8 cellular contexts compared by ENCODE assay signal in genomic region chr14:101875726-101876268, GRCh38.
DNase-seq lines count a peak whose midpoint lies in the region; ATAC-seq and TF ChIP-seq lines count a peak whose summit lies in the region.

No MANE protein-coding gene starts in this region.

- H3K27ac Mint-ChIP-seq in CD4-positive, CD25-positive, alpha-beta regulatory T cell, result peak overlapping the region; percentile 88 to 99 (median 94)
- no peak overlapping the region for H3K27ac Mint-ChIP-seq in H9

- H3T11ph ChIP-seq in H9 (ENCODE audit: low read length), result no peak overlapping the region

- no peaks in the 10 kb centered on the region for H3K79me2 ChIP-seq in H9 (ENCODE audit: insufficient read depth, low read length)

- no peaks in the 10 kb centered on the region for H3K9me3 Mint-ChIP-seq in CD4-positive, CD25-positive, alpha-beta regulatory T cell
- no peaks in the 10 kb centered on the region for H3K9me3 Mint-ChIP-seq in H9

- no peak overlapping the region for H2BK20ac ChIP-seq in H9 (ENCODE audit: low read depth, low read length, poor library complexity, severe bottlenecking)

- no peak overlapping the region for H4K5ac ChIP-seq in H9 (ENCODE audit: insufficient read length, low read depth, low read length)

- no peak overlapping the region for H2BK120ac ChIP-seq in H9 (ENCODE audit: low read depth, low read length, poor library complexity, severe bottlenecking)

- H3K36me3 ChIP-seq in CD4-positive, CD25-positive, alpha-beta regulatory T cell (ENCODE audit: control insufficient read depth, insufficient read depth, low read length), result peaks cover 24% of the 10 kb centered on the region
- H3K36me3 ChIP-seq in KOPT-K1 (ENCODE audit: insufficient read depth, low read length) (peaks cover 17% of the 10 kb centered on the region; the same call in 1 of the 2 replicates), brain microvascular endothelial cell (replicated peaks) (no peaks in the 10 kb centered on the region)

- H3K23ac ChIP-seq in H9 (ENCODE audit: insufficient read length, low read depth, low read length), result no peak overlapping the region

- no peak for DNase-seq in CD4-positive, CD25-positive, alpha-beta regulatory T cell
- peak; percentile 10 for DNase-seq in fibroblast of mammary gland (ENCODE audit: low read depth)
- no peak for DNase-seq in brain microvascular endothelial cell
- no peak for DNase-seq in GF-D8 (lab: John Stamatoyannopoulos, UW)
- DNase-seq in H9, result no peak
- DNase-seq in GM13976 (ENCODE audit: low spot score), result no peak

- H3K4ac ChIP-seq in H9 (ENCODE audit: low read depth, low read length), result no peak overlapping the region

- H3K4me2 ChIP-seq in H9 (ENCODE audit: insufficient read depth, insufficient read length, low read length), result no peak overlapping the region

- no peak overlapping the region for H3K9ac ChIP-seq in H9 (ENCODE audit: extremely low read depth, insufficient read length, low read length)

- H3K18ac ChIP-seq in H9 (ENCODE audit: insufficient read length, low read depth, low read length), result no peak overlapping the region

- no peak overlapping the region for H3K14ac ChIP-seq in H9 (ENCODE audit: insufficient read depth, low read length)

- peak overlapping the region; percentile 91 for H3K27ac ChIP-seq in CD4-positive, CD25-positive, alpha-beta regulatory T cell (ENCODE audit: insufficient read depth, low read length, poor library complexity, severe bottlenecking)
- H3K27ac ChIP-seq in KOPT-K1 (ENCODE audit: low read depth, low read length, poor library complexity, severe bottlenecking) (peak overlapping the region; percentile 67), brain microvascular endothelial cell (no peak overlapping the region), H9 (ENCODE audit: insufficient read length, low read depth, low read length) (no peak overlapping the region)

- H3K4me3 Mint-ChIP-seq in CD4-positive, CD25-positive, alpha-beta regulatory T cell, result peak overlapping the region; percentile 48 to 87 (median 80)
- no peak overlapping the region for H3K4me3 Mint-ChIP-seq in H9

- H3K27me3 ChIP-seq in CD4-positive, CD25-positive, alpha-beta regulatory T cell (ENCODE audit: control insufficient read depth, insufficient read depth, low read length), result no peaks in the 10 kb centered on the region
- H3K27me3 ChIP-seq in brain microvascular endothelial cell (replicated peaks) (no peaks in the 10 kb centered on the region), H9 (ENCODE audit: insufficient read depth, low read length) (no peaks in the 10 kb centered on the region)

- TF ChIP-seq CTCF in fibroblast of mammary gland (conservative IDR thresholded peaks at IDR 0.05; ENCODE audit: control insufficient read depth, insufficient read depth, low read depth, low read length) (no peak), brain microvascular endothelial cell (IDR thresholded peaks at IDR 0.05; ENCODE audit: low read depth, low read length, missing control alignments) (no peak), H9 (conservative IDR thresholded peaks at IDR 0.05) (no peak), GM13976 (IDR thresholded peaks at IDR 0.05; ENCODE audit: borderline replicate concordance, control extremely low read depth, extremely low read depth, insufficient read depth, missing control alignments) (no peak)

- WGBS in H9 (ENCODE audit: extremely low coverage, insufficient read length, low lambda C conversion rate), result no CpG with 5 or more reads among the region's 6 CpGs

- no peak overlapping the region for H2BK15ac ChIP-seq in H9 (ENCODE audit: low read depth, low read length)

- H2BK5ac ChIP-seq in H9 (ENCODE audit: insufficient read length, low read length), result no peak overlapping the region

- ATAC-seq in CD4-positive, CD25-positive, alpha-beta regulatory T cell (ENCODE audit: low read depth in 2 of 2), result no peak
- peak; percentile 16 for ATAC-seq in GM21360 (IDR thresholded peaks at IDR 0.05; ENCODE audit: unreplicated experiment)

- no peak overlapping the region for H4K91ac ChIP-seq in H9 (ENCODE audit: insufficient read length, low read depth, low read length)

- peaks cover 2% of the 10 kb centered on the region for H3K79me1 ChIP-seq in H9 (ENCODE audit: insufficient read depth, low read depth, low read length, poor library complexity, severe bottlenecking)

- H4K20me1 ChIP-seq in H9 (ENCODE audit: control insufficient read depth, insufficient read depth, insufficient read length), result no peaks in the 10 kb centered on the region

- H4K8ac ChIP-seq in H9 (replicated peaks; ENCODE audit: insufficient read length, low read depth, low read length), result no peak overlapping the region

- H3K4me1 ChIP-seq in CD4-positive, CD25-positive, alpha-beta regulatory T cell (ENCODE audit: control insufficient read depth, insufficient read depth, low read length, poor library complexity, severe bottlenecking), result peaks cover 63% of the 10 kb centered on the region
- H3K4me1 ChIP-seq in H9 (ENCODE audit: insufficient read depth, low read length), result no peaks in the 10 kb centered on the region; the same call in 1 of the 2 replicates

- H2BK12ac ChIP-seq in H9 (ENCODE audit: insufficient read length, low read depth, low read length), result no peak overlapping the region

- H3K56ac ChIP-seq in H9 (ENCODE audit: insufficient read length, low read depth, low read length), result no peak overlapping the region

- H3K36me3 Mint-ChIP-seq in CD4-positive, CD25-positive, alpha-beta regulatory T cell, result peaks cover 20% of the 10 kb centered on the region
- no peaks in the 10 kb centered on the region; a peak in 1 of 7 replicates for H3K36me3 Mint-ChIP-seq in H9 (ENCODE audit: insufficient read depth in 1 of 3, low read depth in 3 of 3)

- H2AK5ac ChIP-seq in H9 (ENCODE audit: insufficient read length, low read length), result no peak overlapping the region

- no peaks in the 10 kb centered on the region for H3K9me3 ChIP-seq in CD4-positive, CD25-positive, alpha-beta regulatory T cell (ENCODE audit: control insufficient read depth in 2 of 2, low read length in 2 of 2)
- H3K9me3 ChIP-seq in KOPT-K1 (ENCODE audit: insufficient read depth, low read length, poor library complexity, severe bottlenecking) (no peaks in the 10 kb centered on the region), H9 (ENCODE audit: control insufficient read depth, low read depth, low read length) (no peaks in the 10 kb centered on the region)

- H3K27me3 Mint-ChIP-seq in CD4-positive, CD25-positive, alpha-beta regulatory T cell, result no peaks in the 10 kb centered on the region
- H3K27me3 Mint-ChIP-seq in H9 (ENCODE audit: low read depth), result no peaks in the 10 kb centered on the region

- no peak overlapping the region for H2AFZ ChIP-seq in H9 (ENCODE audit: low read length)

- H3K4me3 ChIP-seq in CD4-positive, CD25-positive, alpha-beta regulatory T cell (ENCODE audit: low read depth, low read length), result peak overlapping the region; percentile 78
- H3K4me3 ChIP-seq in fibroblast of mammary gland (ENCODE audit: control insufficient read depth, low read depth, low read length) (no peak overlapping the region), brain microvascular endothelial cell (ENCODE audit: low read depth, low read length) (no peak overlapping the region)

- H3K4me1 Mint-ChIP-seq in CD4-positive, CD25-positive, alpha-beta regulatory T cell, result peaks cover 38 to 93% (median 76%) of the 10 kb centered on the region in 4 donors
- H3K4me1 Mint-ChIP-seq in H9, result peaks cover 0 to 2% of the 10 kb centered on the region in 2 experiments; a peak in 1 of 4 replicates

- in situ Hi-C loops in brain microvascular endothelial cell (cut with HindIII; ENCODE audit: low pct_ligation_motif_present, low sequenced_read_pairs) (no loop called here), GM13976 (cut with MboI; ENCODE audit: low sequenced_read_pairs, unreplicated experiment) (no loop called here)

- H3K23me2 ChIP-seq in H9 (ENCODE audit: insufficient read length, low read depth, low read length, poor library complexity, severe bottlenecking), result no peaks in the 10 kb centered on the region

Comparison
In these comparisons a context has a peak if more than half of its experiments do, and no peak if none do; other contexts are left out.
1. H3K27ac ChIP-seq: peak in CD4-positive, CD25-positive, alpha-beta regulatory T cell (single experiment) and KOPT-K1 (single experiment); none in brain microvascular endothelial cell (single experiment) and H9 (single experiment).
2. H3K27ac Mint-ChIP-seq: peak in CD4-positive, CD25-positive, alpha-beta regulatory T cell (3 of 3); none in H9 (0 of 3).
3. H3K4me3 Mint-ChIP-seq: peak in CD4-positive, CD25-positive, alpha-beta regulatory T cell (4 of 4); none in H9 (0 of 2).